In the genomic region with DNA sequence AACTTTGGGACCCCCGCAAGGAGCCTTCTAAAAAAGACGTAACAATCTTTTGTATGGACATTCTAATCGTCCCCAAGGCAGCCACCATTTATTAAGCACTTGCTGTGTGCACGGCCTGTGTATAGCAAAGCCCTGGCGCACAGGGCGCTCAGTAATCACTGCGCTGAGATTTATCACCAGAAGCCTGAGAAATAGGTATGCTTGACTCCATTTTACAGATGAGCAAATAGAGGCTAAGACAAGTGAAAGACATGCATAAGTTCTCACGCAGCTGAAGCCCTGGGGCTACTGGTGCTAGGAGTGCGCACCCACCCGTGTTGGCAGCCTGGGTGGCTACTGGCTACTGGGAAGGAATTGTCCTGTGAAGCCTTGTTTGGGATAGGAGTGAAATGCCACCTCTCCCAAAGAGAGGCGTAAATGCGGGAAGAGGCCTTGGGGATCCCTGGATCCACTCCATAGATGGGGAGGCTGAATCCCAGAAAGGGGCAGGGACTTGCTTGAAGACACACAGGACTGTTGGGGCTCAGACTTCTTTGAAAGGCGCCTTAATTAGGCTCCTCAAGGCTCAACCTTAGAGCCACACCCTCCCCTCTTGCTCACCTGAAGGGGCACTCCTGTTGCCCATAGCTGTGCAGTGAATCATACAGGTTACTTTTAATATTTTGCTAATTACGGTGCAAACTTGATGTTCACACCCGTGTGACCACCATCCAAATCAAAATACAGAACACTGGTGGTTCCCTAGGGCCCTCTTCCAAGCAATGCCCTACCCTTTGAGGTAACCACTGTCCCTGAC, we compare ENCODE assay signal across 8 cellular contexts. TPM values are rescaled to one million over a fixed set of nuclear protein-coding genes. Genes with fewer than 3 reads are reported as not detected.
A peak's percentile ranks its signal among the peaks of the same experiment; 100 is the strongest.
DNase-seq lines count a peak whose midpoint lies in the region; ATAC-seq, FAIRE-seq and TF ChIP-seq lines count a peak whose summit lies in the region.

No MANE protein-coding gene starts in this region.

- peaks cover 8% of the 10 kb centered on the region for H3K4me1 Mint-ChIP-seq in activated CD8-positive, alpha-beta T cell treated with anti-CD3 and anti-CD28 coated beads for 36 hours (ENCODE audit: low read depth)

- H3K4me3 ChIP-seq in A549, result peak overlapping the region; percentile 77
- H3K4me3 ChIP-seq in iPS-11a (ENCODE audit: low read depth, low read length), result peak overlapping the region; percentile 33
- peak overlapping the region; percentile 70 to 85 (median 72) for H3K4me3 ChIP-seq in stomach

- H3K27me3 Mint-ChIP-seq in activated CD8-positive, alpha-beta T cell treated with anti-CD3 and anti-CD28 coated beads for 36 hours, result no peaks in the 10 kb centered on the region

- H3K36me3 Mint-ChIP-seq in activated CD8-positive, alpha-beta T cell treated with anti-CD3 and anti-CD28 coated beads for 36 hours (ENCODE audit: low read depth), result no peaks in the 10 kb centered on the region

- H3K9me3 Mint-ChIP-seq in activated CD8-positive, alpha-beta T cell treated with anti-CD3 and anti-CD28 coated beads for 36 hours, result no peaks in the 10 kb centered on the region

- CTCF ChIA-PET in A549 (lab: Yijun Ruan, JAX), result interaction anchor here (1.0 to 8.2 kb wide), 5 partner anchors 10 to 258 kb away, joined by 3 to 52 read pairs (median 3); no protein-coding TSS in a partner anchor
- CTCF ChIA-PET in activated CD8-positive, alpha-beta T cell treated with anti-CD3 and anti-CD28 coated beads for 36 hours (lab: Charles Lee), result no interaction called here

- POLR2A ChIA-PET in A549 (lab: Yijun Ruan, JAX), result interaction anchor here (1.0 to 2.1 kb wide), 3 partner anchors 22 to 211 kb away, joined by 5 to 7 read pairs (median 6); a partner anchor contains a TSS
- POLR2A ChIA-PET in activated CD8-positive, alpha-beta T cell treated with anti-CD3 and anti-CD28 coated beads for 36 hours (lab: Charles Lee), result interaction anchor here (1.0 kb wide), 1 partner anchor 210 kb away, joined by 3 read pairs; no protein-coding TSS in a partner anchor

- TF ChIP-seq CTCF in A549 (IDR thresholded peaks at IDR 0.05) (no peak), stomach (IDR thresholded peaks at IDR 0.05) (peak in 1 of 7 experiments; percentile 2)
- TF ChIP-seq CTCF in activated CD8-positive, alpha-beta T cell treated with anti-CD3 and anti-CD28 coated beads for 36 hours (IDR thresholded peaks at IDR 0.05), result no peak

- H3K9me3 ChIP-seq in A549 (no peaks in the 10 kb centered on the region), stomach (no peaks in the 10 kb centered on the region)

- peak overlapping the region; percentile 92 for H3K4me2 ChIP-seq in A549

- TF ChIP-seq POLR2A in A549 (IDR thresholded peaks at IDR 0.05; ENCODE audit: low read length) (no peak), stomach (IDR thresholded peaks at IDR 0.05) (no peak)

- ATAC-seq in A549, result peak in 1 of 2 experiments; percentile 25; a peak in 3 of 6 replicates
- peak; percentile 12 for ATAC-seq in GM21723 (IDR thresholded peaks at IDR 0.05; ENCODE audit: unreplicated experiment)
- ATAC-seq in activated CD8-positive, alpha-beta T cell treated with anti-CD3 and anti-CD28 coated beads for 36 hours, result no peak
- no peak for ATAC-seq in GM18519 (IDR thresholded peaks at IDR 0.05; ENCODE audit: low FRiP score, unreplicated experiment)

- intact Hi-C loops in activated CD8-positive, alpha-beta T cell treated with anti-CD3 and anti-CD28 coated beads for 36 hours (cut with micrococcal nuclease), result loop anchor here (10.0 kb wide), 1 partner anchor 129 kb away; a partner anchor contains a TSS
- intact Hi-C loops in stomach (cut with DNase I; ENCODE audit: low total_unique reads), result no loop called here

- FAIRE-seq in A549 (lab: Jason Lieb, UNC), result no peak

- H3K4me1 ChIP-seq in A549, result peaks cover 10% of the 10 kb centered on the region
- H3K4me1 ChIP-seq in stomach, result peaks cover 19 to 47% (median 36%) of the 10 kb centered on the region in 4 donors

- no peak for TF ChIP-seq RAD21 in A549 (conservative IDR thresholded peaks at IDR 0.05 in 1 of 2, IDR thresholded peaks at IDR 0.05 in 1 of 2)

- peak overlapping the region; percentile 37 to 77; a peak in 3 of 6 replicates for H3K27ac ChIP-seq in A549
- peak overlapping the region; percentile 67 to 85 (median 76) for H3K27ac ChIP-seq in stomach

- peak overlapping the region; percentile 77 for H3K4me3 Mint-ChIP-seq in activated CD8-positive, alpha-beta T cell treated with anti-CD3 and anti-CD28 coated beads for 36 hours

- TF ChIP-seq EP300 in A549 (IDR thresholded peaks at IDR 0.05), result no peak
- TF ChIP-seq EP300 in stomach (IDR thresholded peaks at IDR 0.05), result no peak

- DNase-seq in A549 (ENCODE audit: low read depth in 1 of 2, low spot score in 1 of 2), result no peak
- DNase-seq in activated CD8-positive, alpha-beta T cell treated with anti-CD3 and anti-CD28 coated beads for 36 hours, result no peak
- no peak for DNase-seq in stomach
- no peak for DNase-seq in stimulated activated naive CD4-positive, alpha-beta T cell treated with Interleukin-2 at 50 U/mL for 16 hours (lab: John Stamatoyannopoulos, UW)
- DNase-seq in GDM1 (lab: John Stamatoyannopoulos, UW), result no peak

- no peaks in the 10 kb centered on the region for H3K27me3 ChIP-seq in stomach

- H3K27ac Mint-ChIP-seq in activated CD8-positive, alpha-beta T cell treated with anti-CD3 and anti-CD28 coated beads for 36 hours, result peak overlapping the region; percentile 27

- WGBS in A549 (ENCODE audit: missing lambda C conversion rate), result 36% methylated on average over 15 of the region's 15 CpGs
- 30 to 54% (median 35%) methylated on average over 13 to 15 of the region's 15 CpGs for WGBS in stomach, 5 donors

- no peaks in the 10 kb centered on the region for H3K36me3 ChIP-seq in stomach

TF ChIP-seq in A549, 52 proteins besides CTCF, POLR2A, EP300 and RAD21 (continues in another document):
- peak; percentile 93 for TF ChIP-seq HDAC2 (IDR thresholded peaks at IDR 0.05)
- no peak for TF ChIP-seq ZC3H11A (IDR thresholded peaks at IDR 0.05)
- no peak for TF ChIP-seq RFX5 (IDR thresholded peaks at IDR 0.05)
- TF ChIP-seq CHD4 (IDR thresholded peaks at IDR 0.05; ENCODE audit: borderline replicate concordance), result peak; percentile 88
- TF ChIP-seq, protein P1, sequence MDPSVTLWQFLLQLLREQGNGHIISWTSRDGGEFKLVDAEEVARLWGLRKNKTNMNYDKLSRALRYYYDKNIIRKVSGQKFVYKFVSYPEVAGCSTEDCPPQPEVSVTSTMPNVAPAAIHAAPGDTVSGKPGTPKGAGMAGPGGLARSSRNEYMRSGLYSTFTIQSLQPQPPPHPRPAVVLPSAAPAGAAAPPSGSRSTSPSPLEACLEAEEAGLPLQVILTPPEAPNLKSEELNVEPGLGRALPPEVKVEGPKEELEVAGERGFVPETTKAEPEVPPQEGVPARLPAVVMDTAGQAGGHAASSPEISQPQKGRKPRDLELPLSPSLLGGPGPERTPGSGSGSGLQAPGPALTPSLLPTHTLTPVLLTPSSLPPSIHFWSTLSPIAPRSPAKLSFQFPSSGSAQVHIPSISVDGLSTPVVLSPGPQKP (IDR thresholded peaks at IDR 0.05; ENCODE audit: low read depth, low read length), result no peak
- TF ChIP-seq, protein P2, sequence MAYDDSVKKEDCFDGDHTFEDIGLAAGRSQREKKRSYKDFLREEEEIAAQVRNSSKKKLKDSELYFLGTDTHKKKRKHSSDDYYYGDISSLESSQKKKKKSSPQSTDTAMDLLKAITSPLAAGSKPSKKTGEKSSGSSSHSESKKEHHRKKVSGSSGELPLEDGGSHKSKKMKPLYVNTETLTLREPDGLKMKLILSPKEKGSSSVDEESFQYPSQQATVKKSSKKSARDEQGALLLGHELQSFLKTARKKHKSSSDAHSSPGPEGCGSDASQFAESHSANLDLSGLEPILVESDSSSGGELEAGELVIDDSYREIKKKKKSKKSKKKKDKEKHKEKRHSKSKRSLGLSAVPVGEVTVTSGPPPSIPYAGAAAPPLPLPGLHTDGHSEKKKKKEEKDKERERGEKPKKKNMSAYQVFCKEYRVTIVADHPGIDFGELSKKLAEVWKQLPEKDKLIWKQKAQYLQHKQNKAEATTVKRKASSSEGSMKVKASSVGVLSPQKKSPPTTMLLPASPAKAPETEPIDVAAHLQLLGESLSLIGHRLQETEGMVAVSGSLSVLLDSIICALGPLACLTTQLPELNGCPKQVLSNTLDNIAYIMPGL (CRISPR knock-in tag; IDR thresholded peaks at IDR 0.05; ENCODE audit: borderline replicate concordance), result no peak
- TF ChIP-seq, protein P3, sequence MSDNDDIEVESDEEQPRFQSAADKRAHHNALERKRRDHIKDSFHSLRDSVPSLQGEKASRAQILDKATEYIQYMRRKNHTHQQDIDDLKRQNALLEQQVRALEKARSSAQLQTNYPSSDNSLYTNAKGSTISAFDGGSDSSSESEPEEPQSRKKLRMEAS (IDR thresholded peaks at IDR 0.05), result no peak
- peak; percentile 99 for TF ChIP-seq KDM1A (IDR thresholded peaks at IDR 0.05; ENCODE audit: low read depth)

RNA-seq across cellular contexts. Expression of a gene that starts 0.6 kb away (rescaled TPM):
- polyA plus RNA-seq in A549 (2011; rRNA removed) (1.1 and 1.5 TPM in 2 replicates), A549 (2017; fragmentation: RNase III; extraction: RNeasy Plus Mini Kit Qiagen cat#74134 plus additional on column Dnase treatment) (1.0 to 1.6 TPM (median 1.3 TPM) in 3 replicates), stomach (1 to 10 TPM; 2.2 to 6.7 (median 4.9) TPM)
- polyA plus RNA-seq in A549 (2012; cell fraction: cytosol; rRNA removed), result 0.61 and 1.0 TPM in 2 replicates
- 1.0 and 1.3 TPM in 2 replicates for polyA plus RNA-seq in A549 (2012; cell fraction: nucleus; rRNA removed)
- 1.3 and 1.5 TPM in 2 replicates for polyA minus RNA-seq in A549 (2011; rRNA and poly(A)+ RNA removed)
- 1 to 10 TPM; 1.1 to 1.3 TPM for total RNA-seq in activated CD8-positive, alpha-beta T cell treated with anti-CD3 and anti-CD28 coated beads for 36 hours
- 1 to 10 TPM; 2.2 to 9.0 (median 3.8) TPM for total RNA-seq in stomach

RNA-seq across cellular contexts. Expression of a gene that starts 30.7 kb away (rescaled TPM):
- 13.9 and 25.0 TPM in 2 replicates for polyA plus RNA-seq in A549 (2011; rRNA removed)
- polyA plus RNA-seq in A549 (2012; cell fraction: cytosol; rRNA removed), result 53.0 and 68.6 TPM in 2 replicates
- polyA plus RNA-seq in A549 (2012; cell fraction: nucleus; rRNA removed), result 114 and 126 TPM in 2 replicates
- polyA plus RNA-seq in A549 (2017; fragmentation: RNase III; extraction: RNeasy Plus Mini Kit Qiagen cat#74134 plus additional on column Dnase treatment), result 36.9 to 42.8 TPM (median 37.1 TPM) in 3 replicates
- 28.0 and 35.0 TPM in 2 replicates for polyA minus RNA-seq in A549 (2011; rRNA and poly(A)+ RNA removed)
- total RNA-seq in activated CD8-positive, alpha-beta T cell treated with anti-CD3 and anti-CD28 coated beads for 36 hours, result 100 to 1,000 TPM; 151 to 153 TPM
- 100 to 1,000 TPM in 1 of 5 donors, 10 to 100 TPM in 4; 22.6 to 101 (median 66.2) TPM for total RNA-seq in stomach
- 10 to 100 TPM; 27.8 to 41.2 (median 40.6) TPM for polyA plus RNA-seq in stomach

RNA-seq across cellular contexts. Expression of a gene that starts 39.9 kb away (rescaled TPM):
- 57.7 and 61.4 TPM in 2 replicates for polyA plus RNA-seq in A549 (2011; rRNA removed)
- polyA plus RNA-seq in A549 (2012; cell fraction: cytosol; rRNA removed), result 131 and 134 TPM in 2 replicates
- 108 and 123 TPM in 2 replicates for polyA plus RNA-seq in A549 (2012; cell fraction: nucleus; rRNA removed)
- 61.0 to 69.5 TPM (median 62.0 TPM) in 3 replicates for polyA plus RNA-seq in A549 (2017; fragmentation: RNase III; extraction: RNeasy Plus Mini Kit Qiagen cat#74134 plus additional on column Dnase treatment)
- 77.3 and 77.6 TPM in 2 replicates for polyA minus RNA-seq in A549 (2011; rRNA and poly(A)+ RNA removed)
- total RNA-seq in activated CD8-positive, alpha-beta T cell treated with anti-CD3 and anti-CD28 coated beads for 36 hours, result 10 to 100 TPM; 26.2 to 28.9 TPM
- 10 to 100 TPM in 1 of 5 donors, 1 to 10 TPM in 3, under 1 TPM in 1; 0.87 to 17.7 (median 2.3) TPM for total RNA-seq in stomach
- 10 to 100 TPM; 23.8 to 30.8 (median 25.0) TPM for polyA plus RNA-seq in stomach
